Comparison of ENCODE assay signal across 8 cellular contexts in the genomic region with DNA sequence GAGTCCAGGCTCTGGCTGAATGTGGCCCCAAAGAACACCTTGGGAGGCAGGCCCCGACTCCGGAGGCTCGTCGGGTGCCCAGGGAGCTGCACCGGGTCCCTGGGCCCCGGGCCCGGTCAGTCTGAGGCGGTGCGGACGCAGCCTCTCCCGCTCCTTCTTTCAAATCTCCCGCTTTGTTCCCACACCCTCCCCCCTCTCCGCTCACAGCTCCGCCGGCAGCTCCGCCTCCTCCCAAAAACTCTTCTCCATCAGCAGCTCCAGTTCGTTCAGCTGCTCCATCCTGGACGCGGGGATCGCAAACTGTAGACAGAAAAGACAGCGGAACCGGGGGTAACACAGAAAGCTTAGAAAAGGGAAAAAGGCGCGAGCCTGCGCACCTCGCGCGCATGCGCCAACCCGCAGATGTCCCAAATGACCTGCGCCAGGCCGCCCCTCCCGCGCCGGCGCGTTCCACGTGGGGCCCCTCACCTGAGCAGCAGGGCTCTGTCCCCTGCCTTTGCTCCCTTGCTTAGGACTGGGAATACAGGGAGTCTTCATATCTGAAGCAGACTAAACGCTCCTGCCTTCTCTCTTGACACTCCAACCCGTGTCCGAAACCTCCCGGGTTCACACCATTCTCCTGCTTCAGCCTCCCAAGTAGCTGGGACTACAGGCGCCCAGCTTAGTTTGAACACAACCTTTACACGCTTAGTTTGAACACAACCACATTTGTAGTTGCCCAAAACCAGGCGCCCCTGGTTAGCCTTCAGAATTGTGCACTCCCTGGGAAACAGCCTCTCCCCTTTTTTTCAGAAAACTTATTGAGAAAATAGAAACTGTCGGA. TPM values are rescaled to one million over a fixed set of nuclear protein-coding genes. Genes with fewer than 3 reads are reported as not detected.
DNase-seq lines count a peak whose midpoint lies in the region; ATAC-seq and TF ChIP-seq lines count a peak whose summit lies in the region.

A gene with protein sequence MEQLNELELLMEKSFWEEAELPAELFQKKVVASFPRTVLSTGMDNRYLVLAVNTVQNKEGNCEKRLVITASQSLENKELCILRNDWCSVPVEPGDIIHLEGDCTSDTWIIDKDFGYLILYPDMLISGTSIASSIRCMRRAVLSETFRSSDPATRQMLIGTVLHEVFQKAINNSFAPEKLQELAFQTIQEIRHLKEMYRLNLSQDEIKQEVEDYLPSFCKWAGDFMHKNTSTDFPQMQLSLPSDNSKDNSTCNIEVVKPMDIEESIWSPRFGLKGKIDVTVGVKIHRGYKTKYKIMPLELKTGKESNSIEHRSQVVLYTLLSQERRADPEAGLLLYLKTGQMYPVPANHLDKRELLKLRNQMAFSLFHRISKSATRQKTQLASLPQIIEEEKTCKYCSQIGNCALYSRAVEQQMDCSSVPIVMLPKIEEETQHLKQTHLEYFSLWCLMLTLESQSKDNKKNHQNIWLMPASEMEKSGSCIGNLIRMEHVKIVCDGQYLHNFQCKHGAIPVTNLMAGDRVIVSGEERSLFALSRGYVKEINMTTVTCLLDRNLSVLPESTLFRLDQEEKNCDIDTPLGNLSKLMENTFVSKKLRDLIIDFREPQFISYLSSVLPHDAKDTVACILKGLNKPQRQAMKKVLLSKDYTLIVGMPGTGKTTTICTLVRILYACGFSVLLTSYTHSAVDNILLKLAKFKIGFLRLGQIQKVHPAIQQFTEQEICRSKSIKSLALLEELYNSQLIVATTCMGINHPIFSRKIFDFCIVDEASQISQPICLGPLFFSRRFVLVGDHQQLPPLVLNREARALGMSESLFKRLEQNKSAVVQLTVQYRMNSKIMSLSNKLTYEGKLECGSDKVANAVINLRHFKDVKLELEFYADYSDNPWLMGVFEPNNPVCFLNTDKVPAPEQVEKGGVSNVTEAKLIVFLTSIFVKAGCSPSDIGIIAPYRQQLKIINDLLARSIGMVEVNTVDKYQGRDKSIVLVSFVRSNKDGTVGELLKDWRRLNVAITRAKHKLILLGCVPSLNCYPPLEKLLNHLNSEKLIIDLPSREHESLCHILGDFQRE (minus strand): TSS at position 388 of the 823 bp plus-strand sequence. CDS start 109 bp downstream, at position 279.

- peak within 1 kb of the TSS; percentile 99 for H3K4me3 Mint-ChIP-seq in activated B cell treated with CpG ODN at 0.5 μM for 24 hours

- no peaks in the 10 kb centered on the region for H3K27me3 Mint-ChIP-seq in activated B cell treated with CpG ODN at 0.5 μM for 24 hours

- H3K4me1 Mint-ChIP-seq in activated B cell treated with CpG ODN at 0.5 μM for 24 hours = peaks cover 18% of the 10 kb centered on the region

- intact Hi-C loops in activated B cell treated with CpG ODN at 0.5 μM for 24 hours (cut with micrococcal nuclease) = loop anchor here (1.0 kb wide), 2 partner anchors 56 to 64 kb away; a partner anchor contains a TSS

- H3K9me3 Mint-ChIP-seq in activated B cell treated with CpG ODN at 0.5 μM for 24 hours = no peaks in the 10 kb centered on the region

- POLR2A ChIA-PET in activated B cell treated with CpG ODN at 0.5 μM for 24 hours (lab: Charles Lee) = interaction anchor here (0.6 to 1.1 kb wide), 4 partner anchors 64 to 622 kb away, joined by 3 to 10 read pairs (median 4); a partner anchor contains a TSS

- H3K36me3 Mint-ChIP-seq in activated B cell treated with CpG ODN at 0.5 μM for 24 hours (ENCODE audit: low read depth) = peaks cover 7% of the 10 kb centered on the region

- DNase-seq in AG08395 (ENCODE audit: low spot score) (peak; percentile 92), NCI-H2196 treated with DMSO at 0.1 percent for 48 hours (lab: John Stamatoyannopoulos, UW; ENCODE audit: unreplicated experiment) (peak; percentile 55), activated B cell treated with CpG ODN at 0.5 μM for 24 hours (peak; percentile 73), cardiac fibroblast (ENCODE audit: low read depth in 2 of 2) (peak; percentile 58 to 65), inferior parietal cortex (ENCODE audit: extremely low spot score) (peak; percentile 78)
- peak; percentile 76 for DNase-seq in stimulated activated CD4-positive, alpha-beta T cell treated with anti-CD3 and anti-CD28 coated beads, Interleukin-12 subunit alpha, Interleukin-12 subunit beta, amount 100 ng/mL, for 4 hours

- H3K27ac Mint-ChIP-seq in activated B cell treated with CpG ODN at 0.5 μM for 24 hours = peak within 1 kb of the TSS; percentile 88

- CTCF ChIA-PET in activated B cell treated with CpG ODN at 0.5 μM for 24 hours (lab: Charles Lee) = interaction anchor here (0.6 kb wide), 1 partner anchor 424 kb away, joined by 4 read pairs; no protein-coding TSS in a partner anchor

- peak within 1 kb of the TSS; percentile 73 to 80 for H3K4me3 ChIP-seq in cardiac fibroblast (replicated peaks in 1 of 2; ENCODE audit: low read depth in 2 of 2, low read length in 2 of 2)

- no peak for TF ChIP-seq CTCF in activated B cell treated with CpG ODN at 0.5 μM for 24 hours (IDR thresholded peaks at IDR 0.05)
- no peak for TF ChIP-seq CTCF in cardiac fibroblast (IDR thresholded peaks at IDR 0.05; ENCODE audit: low read depth, low read length)

- ATAC-seq in GM18870 (IDR thresholded peaks at IDR 0.05; ENCODE audit: unreplicated experiment) (peak; percentile 73), HG03103 (IDR thresholded peaks at IDR 0.05; ENCODE audit: low read depth, unreplicated experiment) (peak; percentile 82), activated B cell treated with CpG ODN at 0.5 μM for 24 hours (ENCODE audit: low read depth) (peak; percentile 91)

RNA-seq across cellular contexts. Expression of the gene that starts here (rescaled TPM):
- 6.6 and 8.1 TPM in 2 replicates for total RNA-seq in activated B cell treated with CpG ODN at 0.5 μM for 24 hours

Comparison
In these comparisons a context has a peak if more than half of its experiments do, and no peak if none do; other contexts are left out.
1. Peak in every context shown above with its lines: DNase-seq, ATAC-seq and H3K4me3 ChIP-seq.